In the genomic region with DNA sequence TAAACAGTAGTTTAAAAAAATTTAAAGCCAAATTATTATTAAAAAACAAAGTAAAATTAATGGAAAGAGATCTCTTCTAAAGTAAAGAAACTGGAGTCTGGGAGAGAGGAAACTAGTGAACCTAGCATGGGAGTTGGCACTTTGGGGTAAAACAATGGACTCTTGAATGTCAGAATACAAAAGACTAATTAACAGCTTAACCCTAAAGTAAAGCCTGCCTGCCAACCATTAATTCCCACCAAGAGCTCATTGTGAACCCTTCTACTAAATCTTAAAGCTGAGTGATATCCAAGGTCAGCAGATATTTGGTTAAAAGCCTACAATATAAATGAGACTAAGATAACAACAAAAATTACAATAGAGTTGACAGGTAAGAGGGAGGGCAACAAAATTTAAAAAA, we compare ENCODE assay signal across 25 cellular contexts.
"Had no signal": no experiment of that assay in that cellular context is flagged by ENCODE, and none has a peak within 500 bp of the region (broad histone marks: within the 10 kb centered on the region; RNA-seq: fewer than 3 reads in every experiment).

No MANE protein-coding gene starts in this region.

- DNase-seq: dermis blood vessel endothelial cell; effector memory CD4-positive, alpha-beta T cell; foreskin fibroblast; heart left ventricle; left cardiac atrium; left lung; mesenchymal stem cell; midbrain; naive thymus-derived CD4-positive, alpha-beta T cell; nucleus accumbens; ovary; right lobe of liver; small intestine; stimulated activated CD4-positive, alpha-beta T cell treated with anti-CD3 and anti-CD28 coated beads, Interleukin-15, amount 100 ng/mL, for 24 hours; stimulated activated CD4-positive, alpha-beta T cell treated with anti-CD3 and anti-CD28 coated beads, Interleukin-2, amount 100 ng/mL, for 48 hours; stimulated activated naive B cell treated with anti-CD40 and anti-IgM and Interleukin-4, amounts not matched to agents 10 μg/mL and 1 μg/mL and 100 μg/mL, for 72 hours; transverse colon had no signal

- H3K27me3 Mint-ChIP-seq: naive thymus-derived CD4-positive, alpha-beta T cell; progenitor cell of endocrine pancreas; stimulated activated naive B cell treated with anti-CD40 and anti-IgM and Interleukin-4, amounts not matched to agents 10 μg/mL and 1 μg/mL and 100 μg/mL, for 72 hours; stimulated activated naive CD8-positive, alpha-beta T cell treated with anti-CD3 and anti-CD28 coated beads, Interleukin-15, Interleukin-2, amounts not matched to agents 100 ng/mL and 50 ng/mL, for 24 hours had no signal

- H3K9me3 ChIP-seq: gastroesophageal sphincter, ovary, right lobe of liver, suprapubic skin, transverse colon, vagina had no signal

- H3K4me3 ChIP-seq: coronary artery, gastroesophageal sphincter, heart left ventricle, hepatocyte, left lung, ovary, right lobe of liver, suprapubic skin, transverse colon, vagina had no signal

- H3K4me2 ChIP-seq: hepatocyte had no signal

- H3K36me3 ChIP-seq: gastroesophageal sphincter, heart left ventricle, left lung, ovary, right lobe of liver, suprapubic skin, transverse colon, vagina had no signal

- H3K27ac Mint-ChIP-seq: nephron; stimulated activated naive B cell treated with anti-CD40 and anti-IgM and Interleukin-4, amounts not matched to agents 10 μg/mL and 1 μg/mL and 100 μg/mL, for 72 hours; stimulated activated naive CD8-positive, alpha-beta T cell treated with anti-CD3 and anti-CD28 coated beads, Interleukin-15, Interleukin-2, amounts not matched to agents 100 ng/mL and 50 ng/mL, for 24 hours had no signal

- H3K27ac ChIP-seq: coronary artery, gastroesophageal sphincter, heart left ventricle, hepatocyte, left lung, ovary, right lobe of liver, suprapubic skin, transverse colon, vagina had no signal

- H3K4me3 Mint-ChIP-seq: nephron; stimulated activated naive B cell treated with anti-CD40 and anti-IgM and Interleukin-4, amounts not matched to agents 10 μg/mL and 1 μg/mL and 100 μg/mL, for 72 hours; stimulated activated naive CD8-positive, alpha-beta T cell treated with anti-CD3 and anti-CD28 coated beads, Interleukin-15, Interleukin-2, amounts not matched to agents 100 ng/mL and 50 ng/mL, for 24 hours had no signal

- H2AFZ ChIP-seq: hepatocyte had no signal

- ATAC-seq: gastroesophageal sphincter; heart left ventricle; left cardiac atrium; left lung; naive thymus-derived CD4-positive, alpha-beta T cell; right lobe of liver; stimulated activated naive B cell treated with anti-CD40 and anti-IgM and Interleukin-4, amounts not matched to agents 10 μg/mL and 1 μg/mL and 100 μg/mL, for 72 hours had no signal

- H3K27me3 ChIP-seq: gastroesophageal sphincter, heart left ventricle, hepatocyte, left lung, ovary, right lobe of liver, suprapubic skin, transverse colon, vagina had no signal

- H3K4me1 ChIP-seq: right lobe of liver had no signal
